ENCODE assay signal across 11 cellular contexts in genomic region chr1:19460535-19461351, GRCh38. TPM values are rescaled to one million over a fixed set of nuclear protein-coding genes. Genes with fewer than 3 reads are reported as not detected.
DNase-seq lines count a peak whose midpoint lies in the region; ATAC-seq and TF ChIP-seq lines count a peak whose summit lies in the region.
"Had no signal": no experiment of that assay in that cellular context is flagged by ENCODE, and none has a peak within 500 bp of the region (broad histone marks: within the 10 kb centered on the region; RNA-seq: fewer than 3 reads in every experiment).

No MANE protein-coding gene starts in this region.

- peak; percentile 52 for DNase-seq in activated T-cell treated with anti-CD3 and anti-CD28 coated beads, Interleukin-2, amount 50 U/mL, for 24 hours
- DNase-seq in activated T-cell treated with anti-CD3 and anti-CD28 coated beads, Interleukin-2, amount 50 U/mL, for 1 hour: no peak
- DNase-seq in WERI-Rb-1: no peak
- DNase-seq in endodermal cell: peak; percentile 54
- DNase-seq in foreskin fibroblast: no peak
- DNase-seq in middle frontal gyrus (ENCODE audit: extremely low spot score, low spot score): no peak
- DNase-seq: NCI-H2081, sigmoid colon had no signal

- WGBS in endodermal cell (ENCODE audit: insufficient coverage in 1 of 2, insufficient read length in 1 of 2), 2 experiments: 86 to 98% methylated on average over 4 to 13 of the region's 13 CpGs

- H3K27ac ChIP-seq in WERI-Rb-1: peak overlapping the region; percentile 39; the same call in 1 of the 2 replicates
- H3K27ac ChIP-seq in endodermal cell (ENCODE audit: low read depth, low read length): no peak overlapping the region
- H3K27ac ChIP-seq: KMS-11 had no signal

- H3K27ac Mint-ChIP-seq in activated T-cell treated with anti-CD3 and anti-CD28 coated beads, Interleukin-2, amount 50 U/mL, for 24 hours: peak overlapping the region; percentile 93
- no peak overlapping the region for H3K27ac Mint-ChIP-seq in endodermal cell
- peak overlapping the region; percentile 91 for H3K27ac Mint-ChIP-seq in stimulated activated naive CD8-positive, alpha-beta T cell treated with anti-CD3 and anti-CD28 coated beads, Interleukin-15, Interleukin-2, amounts not matched to agents 100 ng/mL and 50 ng/mL, for 24 hours

- TF ChIP-seq CTCF in WERI-Rb-1 (IDR thresholded peaks at IDR 0.05; ENCODE audit: low read depth, low read length) (no peak), endodermal cell (conservative IDR thresholded peaks at IDR 0.05) (no peak), foreskin fibroblast (IDR thresholded peaks at IDR 0.05; ENCODE audit: low read depth, low read length) (no peak)

- H3K4me3 ChIP-seq in WERI-Rb-1 (ENCODE audit: low read depth, low read length) (no peak overlapping the region), endodermal cell (ENCODE audit: low read length) (no peak overlapping the region), foreskin fibroblast (ENCODE audit: low read depth in 1 of 2, low read length in 2 of 2) (no peak overlapping the region)
- H3K4me3 ChIP-seq: sigmoid colon had no signal

- H3K4me1 Mint-ChIP-seq in activated T-cell treated with anti-CD3 and anti-CD28 coated beads, Interleukin-2, amount 50 U/mL, for 24 hours (ENCODE audit: low read depth): peaks cover 91% of the 10 kb centered on the region
- peaks cover 27% of the 10 kb centered on the region for H3K4me1 Mint-ChIP-seq in endodermal cell
- peaks cover 96% of the 10 kb centered on the region for H3K4me1 Mint-ChIP-seq in stimulated activated naive CD8-positive, alpha-beta T cell treated with anti-CD3 and anti-CD28 coated beads, Interleukin-15, Interleukin-2, amounts not matched to agents 100 ng/mL and 50 ng/mL, for 24 hours (ENCODE audit: low read depth)

- H3K9me3 Mint-ChIP-seq in activated T-cell treated with anti-CD3 and anti-CD28 coated beads, Interleukin-2, amount 50 U/mL, for 24 hours: no peaks in the 10 kb centered on the region
- no peaks in the 10 kb centered on the region for H3K9me3 Mint-ChIP-seq in endodermal cell
- no peaks in the 10 kb centered on the region for H3K9me3 Mint-ChIP-seq in stimulated activated naive CD8-positive, alpha-beta T cell treated with anti-CD3 and anti-CD28 coated beads, Interleukin-15, Interleukin-2, amounts not matched to agents 100 ng/mL and 50 ng/mL, for 24 hours

- H3K9me3 ChIP-seq in WERI-Rb-1 (ENCODE audit: severe bottlenecking) (no peaks in the 10 kb centered on the region), endodermal cell (ENCODE audit: control insufficient read depth, low read length) (no peaks in the 10 kb centered on the region)
- H3K9me3 ChIP-seq: sigmoid colon had no signal

- no peaks in the 10 kb centered on the region for H3K27me3 ChIP-seq in WERI-Rb-1 (ENCODE audit: insufficient read depth, low read depth, severe bottlenecking)
- no peaks in the 10 kb centered on the region for H3K27me3 ChIP-seq in endodermal cell (ENCODE audit: control insufficient read depth, insufficient read depth, low read length, poor library complexity, severe bottlenecking)
- H3K27me3 ChIP-seq: sigmoid colon had no signal

- no peak overlapping the region for H3K9ac ChIP-seq in endodermal cell (ENCODE audit: extremely low read depth, low read length, poor library complexity, severe bottlenecking)
- H3K9ac ChIP-seq: KMS-11 had no signal

- ATAC-seq in GM19455 (IDR thresholded peaks at IDR 0.05; ENCODE audit: unreplicated experiment): no peak

- H3K27me3 Mint-ChIP-seq in activated T-cell treated with anti-CD3 and anti-CD28 coated beads, Interleukin-2, amount 50 U/mL, for 24 hours: no peaks in the 10 kb centered on the region
- H3K27me3 Mint-ChIP-seq in endodermal cell (ENCODE audit: insufficient read depth): no peaks in the 10 kb centered on the region
- H3K27me3 Mint-ChIP-seq in stimulated activated naive CD8-positive, alpha-beta T cell treated with anti-CD3 and anti-CD28 coated beads, Interleukin-15, Interleukin-2, amounts not matched to agents 100 ng/mL and 50 ng/mL, for 24 hours: no peaks in the 10 kb centered on the region

- peak overlapping the region; percentile 67 for H3K4me3 Mint-ChIP-seq in activated T-cell treated with anti-CD3 and anti-CD28 coated beads, Interleukin-2, amount 50 U/mL, for 24 hours
- no peak overlapping the region for H3K4me3 Mint-ChIP-seq in endodermal cell
- H3K4me3 Mint-ChIP-seq in stimulated activated naive CD8-positive, alpha-beta T cell treated with anti-CD3 and anti-CD28 coated beads, Interleukin-15, Interleukin-2, amounts not matched to agents 100 ng/mL and 50 ng/mL, for 24 hours: peak overlapping the region; percentile 65

- no peaks in the 10 kb centered on the region; the same call in 1 of the 2 replicates for H3K36me3 ChIP-seq in WERI-Rb-1
- H3K36me3 ChIP-seq in endodermal cell (ENCODE audit: control insufficient read depth, insufficient read depth, low read length): peaks cover 35% of the 10 kb centered on the region
- H3K36me3 ChIP-seq: sigmoid colon had no signal

- H3K4me1 ChIP-seq in endodermal cell (ENCODE audit: control insufficient read depth, insufficient read depth, low read length): peaks cover 13% of the 10 kb centered on the region

- H3K36me3 Mint-ChIP-seq in activated T-cell treated with anti-CD3 and anti-CD28 coated beads, Interleukin-2, amount 50 U/mL, for 24 hours (ENCODE audit: low read depth): peaks cover 50% of the 10 kb centered on the region
- peaks cover 13% of the 10 kb centered on the region for H3K36me3 Mint-ChIP-seq in endodermal cell (ENCODE audit: low read depth)
- peaks cover 47% of the 10 kb centered on the region for H3K36me3 Mint-ChIP-seq in stimulated activated naive CD8-positive, alpha-beta T cell treated with anti-CD3 and anti-CD28 coated beads, Interleukin-15, Interleukin-2, amounts not matched to agents 100 ng/mL and 50 ng/mL, for 24 hours (ENCODE audit: low read depth)

RNA-seq across cellular contexts. Expression of gene CAPZB, which starts 24.6 kb away (rescaled TPM):
- total RNA-seq in endodermal cell: 100 to 1,000 TPM; 334 to 362 TPM
- polyA plus RNA-seq in endodermal cell (2013, experiment 1 of 2): 254 TPM
- 240 TPM for polyA plus RNA-seq in endodermal cell (2013, experiment 2 of 2)

Comparison
In these comparisons a context has a peak if more than half of its experiments do, and no peak if none do; other contexts are left out.
1. DNase-seq: peak in activated T-cell treated with anti-CD3 and anti-CD28 coated beads, Interleukin-2, amount 50 U/mL, for 24 hours (single experiment) and endodermal cell (single experiment); none in activated T-cell treated with anti-CD3 and anti-CD28 coated beads, Interleukin-2, amount 50 U/mL, for 1 hour (single experiment), WERI-Rb-1 (single experiment), foreskin fibroblast (0 of 2) and middle frontal gyrus (single experiment).